Comparison of ENCODE assay signal across 20 cellular contexts in the genomic region with DNA sequence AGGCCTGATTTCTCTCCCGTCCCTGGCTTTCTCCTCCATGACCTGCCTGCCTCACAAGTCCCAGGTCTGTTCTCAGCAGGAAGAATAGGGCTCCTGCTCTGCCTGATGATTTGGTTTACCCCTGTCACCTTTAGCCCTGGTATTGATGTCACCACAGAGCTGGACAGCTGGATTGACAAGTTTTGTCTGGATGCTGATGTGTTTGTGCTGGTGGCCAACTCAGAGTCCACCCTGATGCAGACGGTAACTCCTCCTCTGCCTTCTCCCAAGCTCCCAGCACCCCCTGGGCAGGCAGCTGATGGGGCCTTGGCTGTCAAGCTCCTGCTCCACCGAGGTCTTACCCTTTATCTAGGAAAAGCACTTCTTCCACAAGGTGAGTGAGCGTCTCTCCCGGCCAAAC. TPM values are rescaled to one million over a fixed set of nuclear protein-coding genes. Genes with fewer than 3 reads are reported as not detected.
A peak's percentile ranks its signal among the peaks of the same experiment; 100 is the strongest.
DNase-seq lines count a peak whose midpoint lies in the region; ATAC-seq, FAIRE-seq and TF ChIP-seq lines count a peak whose summit lies in the region.
"Had no signal": no experiment of that assay in that cellular context is flagged by ENCODE, and none has a peak within 500 bp of the region (broad histone marks: within the 10 kb centered on the region; RNA-seq: fewer than 3 reads in every experiment).

No MANE protein-coding gene starts in this region.

- peaks cover 2 to 6% of the 10 kb centered on the region in 2 experiments; a peak in 3 of 5 replicates for H3K4me1 ChIP-seq in K562 (replicated peaks in 1 of 2; ENCODE audit: control insufficient read depth in 2 of 2, insufficient read depth in 2 of 2, low read length in 2 of 2)
- H3K4me1 ChIP-seq: HAP-1 had no signal

- intact Hi-C loops in activated naive CD4-positive, alpha-beta T cell treated with anti-CD3 and anti-CD28 coated beads for 36 hours (cut with micrococcal nuclease), result no loop called here
- intact Hi-C loops in K562 (cut with micrococcal nuclease), result no loop called here

- H3K9ac ChIP-seq in K562 (ENCODE audit: insufficient read depth in 1 of 2, low read depth in 2 of 2, low read length in 2 of 2), result peak overlapping the region in 1 of 2 experiments; percentile 46; a peak in 1 of 4 replicates
- H3K9ac ChIP-seq: BLaER1, GM23248 had no signal

- no peaks in the 10 kb centered on the region for H3K27me3 Mint-ChIP-seq in activated naive CD4-positive, alpha-beta T cell treated with anti-CD3 and anti-CD28 coated beads for 36 hours (ENCODE audit: low read depth)
- H3K27me3 Mint-ChIP-seq in stimulated activated naive CD8-positive, alpha-beta T cell treated with anti-CD3 and anti-CD28 coated beads, Interleukin-15, amount 100 ng/mL, for 72 hours, result no peaks in the 10 kb centered on the region
- H3K27me3 Mint-ChIP-seq: CD4-positive, alpha-beta memory T cell; IgD-negative memory B cell had no signal

- no peaks in the 10 kb centered on the region for H3K79me2 ChIP-seq in K562 (ENCODE audit: control insufficient read depth, insufficient read depth, low read length)

- TF ChIP-seq POLR2A in K562 (conservative IDR thresholded peaks at IDR 0.05), result no peak

- H3K9me1 ChIP-seq in K562 (ENCODE audit: control insufficient read depth, insufficient read depth, low read length), result no peaks in the 10 kb centered on the region

- H3K9me3 Mint-ChIP-seq in activated naive CD4-positive, alpha-beta T cell treated with anti-CD3 and anti-CD28 coated beads for 36 hours, result no peaks in the 10 kb centered on the region
- H3K9me3 Mint-ChIP-seq in stimulated activated naive CD8-positive, alpha-beta T cell treated with anti-CD3 and anti-CD28 coated beads, Interleukin-15, amount 100 ng/mL, for 72 hours, result no peaks in the 10 kb centered on the region
- H3K9me3 Mint-ChIP-seq: CD14-positive monocyte; CD4-positive, alpha-beta memory T cell; IgD-negative memory B cell had no signal

- WGBS in K562 (ENCODE audit: insufficient coverage, low coverage, missing lambda C conversion rate), result 86% methylated on average over 5 of the region's 5 CpGs

- H3K27ac ChIP-seq in K562 (ENCODE audit: extremely low read depth, low read depth, low read length), result no peak overlapping the region; the same call in 2 of the 3 replicates
- H3K27ac ChIP-seq: 22Rv1, A549, BLaER1, GM23248, HL-60 had no signal

- H3K36me3 ChIP-seq in K562 (ENCODE audit: control insufficient read depth, insufficient read depth, low read length), result peaks cover 89% of the 10 kb centered on the region

- TSS peak; percentile 4 for BruUV-seq in K562 (replicated peaks; lab: Mats Ljungman, UMichigan)

- H2AFZ ChIP-seq in K562 (ENCODE audit: low read depth, low read length), result no peak overlapping the region
- H2AFZ ChIP-seq: GM23248 had no signal

- in situ Hi-C loops in K562 (cut with MboI), result no loop called here

- H4K20me1 ChIP-seq in K562 (replicated peaks; ENCODE audit: control insufficient read depth, insufficient read depth, low read length), result no peaks in the 10 kb centered on the region

- H3K36me3 Mint-ChIP-seq in activated naive CD4-positive, alpha-beta T cell treated with anti-CD3 and anti-CD28 coated beads for 36 hours (ENCODE audit: low read depth), result peaks cover 33% of the 10 kb centered on the region

- CTCF ChIA-PET in activated naive CD4-positive, alpha-beta T cell treated with anti-CD3 and anti-CD28 coated beads for 36 hours (lab: Charles Lee), result no interaction called here
- CTCF ChIA-PET in K562 (lab: Yijun Ruan, JAX; ENCODE audit: low intra/inter-chr PET ratio), result no interaction called here

- no peak for FAIRE-seq in K562 (lab: Jason Lieb, UNC)
- FAIRE-seq: A549, GM19239 had no signal

- no peaks in the 10 kb centered on the region for H3K27me3 ChIP-seq in K562 (ENCODE audit: control insufficient read depth in 2 of 2, insufficient read depth in 2 of 2, low read length in 2 of 2)
- H3K27me3 ChIP-seq: BLaER1 had no signal

- no peak for TF ChIP-seq CTCF in K562 (IDR thresholded peaks at IDR 0.05 in 2 of 3, conservative IDR thresholded peaks at IDR 0.05 in 1 of 3; ENCODE audit: insufficient read depth in 2 of 3, low read depth in 1 of 3, low read length in 3 of 3)

- H3K4me2 ChIP-seq in K562 (ENCODE audit: insufficient read depth, low read length), result no peak overlapping the region
- H3K4me2 ChIP-seq: A549, BLaER1 had no signal

- no peaks in the 10 kb centered on the region for H3K9me3 ChIP-seq in K562 (replicated peaks; ENCODE audit: control insufficient read depth, insufficient read depth, low read depth, low read length)
- H3K9me3 ChIP-seq: A549, BLaER1, HAP-1 had no signal

- TF ChIP-seq RAD21 in K562 (CRISPR knock-in tag; conservative IDR thresholded peaks at IDR 0.05 in 1 of 2, IDR thresholded peaks at IDR 0.05 in 1 of 2), result no peak

- DNase-seq in activated naive CD4-positive, alpha-beta T cell treated with anti-CD3 and anti-CD28 coated beads for 36 hours, result no peak
- no peak for DNase-seq in activated naive CD4-positive, alpha-beta T cell (lab: John Stamatoyannopoulos, UW)
- DNase-seq in stimulated activated naive CD8-positive, alpha-beta T cell treated with anti-CD3 and anti-CD28 coated beads, Interleukin-15, amount 100 ng/mL, for 72 hours, result no peak
- DNase-seq in stimulated activated naive CD8-positive, alpha-beta T cell treated with anti-CD3 and anti-CD28 coated beads, Interleukin-15, Interleukin-2, amounts not matched to agents 100 U/mL and 50 U/mL, for 24 hours, result no peak
- DNase-seq in K562 (ENCODE audit: extremely low read depth in 1 of 4, low spot score in 3 of 4), result no peak
- DNase-seq: Calu3; CD4-positive, alpha-beta memory T cell; DMS79 treated with DMSO at 0.1 percent for 48 hours; GF-D8; GM23248 had no signal

- peak overlapping the region; percentile 50 for H3K27ac Mint-ChIP-seq in activated naive CD4-positive, alpha-beta T cell treated with anti-CD3 and anti-CD28 coated beads for 36 hours
- peak overlapping the region; percentile 12 to 61 for H3K27ac Mint-ChIP-seq in stimulated activated naive CD8-positive, alpha-beta T cell treated with anti-CD3 and anti-CD28 coated beads, Interleukin-15, amount 100 ng/mL, for 72 hours
- H3K27ac Mint-ChIP-seq: CD4-positive, alpha-beta memory T cell had no signal

- no peak for ATAC-seq in stimulated activated naive CD8-positive, alpha-beta T cell treated with anti-CD3 and anti-CD28 coated beads, Interleukin-15, amount 100 ng/mL, for 72 hours
- no peak for ATAC-seq in stimulated activated naive CD8-positive, alpha-beta T cell treated with anti-CD3 and anti-CD28 coated beads, Interleukin-15, Interleukin-2, amounts not matched to agents 100 U/mL and 50 U/mL, for 24 hours
- ATAC-seq in K562 (no peak), GM21576 (IDR thresholded peaks at IDR 0.05; ENCODE audit: unreplicated experiment) (no peak), HG03432 (IDR thresholded peaks at IDR 0.05; ENCODE audit: unreplicated experiment) (no peak)
- ATAC-seq: A549 had no signal

- TF ChIP-seq EP300 in K562 (IDR thresholded peaks at IDR 0.05; ENCODE audit: low read length), result no peak

- no peak overlapping the region for H3K4me3 Mint-ChIP-seq in activated naive CD4-positive, alpha-beta T cell treated with anti-CD3 and anti-CD28 coated beads for 36 hours
- no peak overlapping the region for H3K4me3 Mint-ChIP-seq in stimulated activated naive CD8-positive, alpha-beta T cell treated with anti-CD3 and anti-CD28 coated beads, Interleukin-15, amount 100 ng/mL, for 72 hours
- H3K4me3 Mint-ChIP-seq: CD14-positive monocyte; CD4-positive, alpha-beta memory T cell had no signal

- POLR2A ChIA-PET in K562 (lab: Yijun Ruan, JAX), result interaction anchor here (0.6 to 1.4 kb wide), 5 partner anchors 10 to 90 kb away, joined by 3 to 7 read pairs (median 4); no protein-coding TSS in a partner anchor

- no peak overlapping the region for H3K4me3 ChIP-seq in K562
- H3K4me3 ChIP-seq: A549, BLaER1, GM23248, HAP-1 had no signal

- peaks cover 2% of the 10 kb centered on the region for H3K4me1 Mint-ChIP-seq in activated naive CD4-positive, alpha-beta T cell treated with anti-CD3 and anti-CD28 coated beads for 36 hours (ENCODE audit: low read depth)
- peaks cover 8% of the 10 kb centered on the region for H3K4me1 Mint-ChIP-seq in stimulated activated naive CD8-positive, alpha-beta T cell treated with anti-CD3 and anti-CD28 coated beads, Interleukin-15, amount 100 ng/mL, for 72 hours
- H3K4me1 Mint-ChIP-seq: CD14-positive monocyte; CD4-positive, alpha-beta memory T cell; IgD-negative memory B cell had no signal

RNA-seq across cellular contexts. Expression of gene MFN2, which starts 18.4 kb away (rescaled TPM):
- total RNA-seq in activated naive CD4-positive, alpha-beta T cell treated with anti-CD3 and anti-CD28 coated beads for 36 hours, result 10 to 100 TPM; 47.4 to 52.3 TPM
- total RNA-seq in K562 (2011; cell fraction: chromatin; rRNA removed; ENCODE audit: low replicate concordance), result 133 and 181 TPM in 2 replicates
- 106 and 110 TPM in 2 replicates for total RNA-seq in K562 (2011; cell fraction: nucleolus; rRNA removed)
- 88.2 and 107 TPM in 2 replicates for total RNA-seq in K562 (2011; cell fraction: nucleoplasm; rRNA removed)
- total RNA-seq in K562 (2014; rRNA removed) (95.4 and 108 TPM in 2 replicates), K562 (2014; rRNA removed; fragmentation: Illumina TruSeq; extraction: Trizol) (87.1 and 109 TPM in 2 replicates), K562 (2015; rRNA removed; fragmentation: Illumina TruSeq; extraction: Trizol) (79.6 and 82.9 TPM in 2 replicates), K562 (2021) (147 and 158 TPM in 2 replicates)
- polyA plus RNA-seq in K562 (2011; rRNA removed) (83.4 and 112 TPM in 2 replicates), K562 (2014; fragmentation: Illumina TruSeq; extraction: Trizol) (139 and 165 TPM in 2 replicates), K562 (2014; fragmentation: Nextera tagmentation; extraction: Ambion mirVana) (10 to 100 TPM; 10.5 to 14.0 TPM), K562 (2014; rRNA removed) (94.6 and 99.9 TPM in 2 replicates)
- polyA plus RNA-seq in K562 (2011; cell fraction: cytosol; rRNA removed), result 74.2 and 81.7 TPM in 2 replicates
- 185 and 193 TPM in 2 replicates for polyA plus RNA-seq in K562 (2011; cell fraction: nucleus; rRNA removed)
- 74.5 and 123 TPM in 2 replicates for polyA plus RNA-seq in K562 (2012)
- 105 and 127 TPM in 2 replicates for polyA minus RNA-seq in K562 (2011; rRNA and poly(A)+ RNA removed)
- 52.3 and 57.5 TPM in 2 replicates for polyA minus RNA-seq in K562 (2011; cell fraction: cytosol; rRNA and poly(A)+ RNA removed)
- polyA minus RNA-seq in K562 (2011; cell fraction: nucleus; rRNA and poly(A)+ RNA removed), result 38.1 and 91.4 TPM in 2 replicates

RNA-seq across cellular contexts. Expression of gene MIIP, which starts 20.7 kb away (rescaled TPM):
- total RNA-seq in activated naive CD4-positive, alpha-beta T cell treated with anti-CD3 and anti-CD28 coated beads for 36 hours, result 10 to 100 TPM; 32.8 to 36.4 TPM
- total RNA-seq in K562 (2011; cell fraction: chromatin; rRNA removed; ENCODE audit: low replicate concordance), result 73.6 and 259 TPM in 2 replicates
- 259 and 285 TPM in 2 replicates for total RNA-seq in K562 (2011; cell fraction: nucleolus; rRNA removed)
- 145 and 161 TPM in 2 replicates for total RNA-seq in K562 (2011; cell fraction: nucleoplasm; rRNA removed)
- total RNA-seq in K562 (2014; rRNA removed) (117 and 131 TPM in 2 replicates), K562 (2014; rRNA removed; fragmentation: Illumina TruSeq; extraction: Trizol) (11.8 and 17.2 TPM in 2 replicates), K562 (2015; rRNA removed; fragmentation: Illumina TruSeq; extraction: Trizol) (50.7 and 55.6 TPM in 2 replicates), K562 (2021) (92.8 and 102 TPM in 2 replicates)
- polyA plus RNA-seq in K562 (2011; rRNA removed) (48.3 and 113 TPM in 2 replicates), K562 (2014; fragmentation: Illumina TruSeq; extraction: Trizol) (30.8 and 57.5 TPM in 2 replicates), K562 (2014; fragmentation: Nextera tagmentation; extraction: Ambion mirVana) (1 to 10 TPM; 2.5 to 5.1 TPM), K562 (2014; rRNA removed) (105 and 108 TPM in 2 replicates)
- polyA plus RNA-seq in K562 (2011; cell fraction: cytosol; rRNA removed), result 79.2 and 124 TPM in 2 replicates
- 514 and 538 TPM in 2 replicates for polyA plus RNA-seq in K562 (2011; cell fraction: nucleus; rRNA removed)
- 79.3 and 134 TPM in 2 replicates for polyA plus RNA-seq in K562 (2012)
- 15.8 and 16.2 TPM in 2 replicates for polyA minus RNA-seq in K562 (2011; rRNA and poly(A)+ RNA removed)
- polyA minus RNA-seq in K562 (2011; cell fraction: cytosol; rRNA and poly(A)+ RNA removed), result 26.3 and 43.2 TPM in 2 replicates
- 54.1 and 78.2 TPM in 2 replicates for polyA minus RNA-seq in K562 (2011; cell fraction: nucleus; rRNA and poly(A)+ RNA removed)
